Comparison of ENCODE assay signal across 11 cellular contexts in genomic region chrY:7310482-7311269, GRCh38.
DNase-seq lines count a peak whose midpoint lies in the region; ATAC-seq and TF ChIP-seq lines count a peak whose summit lies in the region.
"Had no signal": no experiment of that assay in that cellular context is flagged by ENCODE, and none has a peak within 500 bp of the region (broad histone marks: within the 10 kb centered on the region; RNA-seq: fewer than 3 reads in every experiment).

No MANE protein-coding gene starts in this region.

- H3K9me3 ChIP-seq in ascending aorta: no peaks in the 10 kb centered on the region

- no peaks in the 10 kb centered on the region for H3K27me3 ChIP-seq in ascending aorta
- H3K27me3 ChIP-seq: hepatocyte had no signal

- H3K4me1 ChIP-seq in ascending aorta: no peaks in the 10 kb centered on the region

- TF ChIP-seq CTCF in cardiac fibroblast (IDR thresholded peaks at IDR 0.05; ENCODE audit: low read depth, low read length) (no peak), ascending aorta (IDR thresholded peaks at IDR 0.05) (no peak)

- H3K4me3 Mint-ChIP-seq in T-helper 2 cell treated with Interferon-gamma antibody and Interleukin-4, amounts not matched to agents 5 μg/mL and 100 μg/mL, for 36 hours: peak overlapping the region; percentile 2

- H3K4me3 ChIP-seq in cardiac fibroblast (replicated peaks in 1 of 2; ENCODE audit: low read depth in 2 of 2, low read length in 2 of 2) (no peak overlapping the region), ascending aorta (no peak overlapping the region)
- H3K4me3 ChIP-seq: hepatocyte had no signal

- no peak overlapping the region for H3K27ac ChIP-seq in ascending aorta
- H3K27ac ChIP-seq: hepatocyte had no signal

- intact Hi-C loops in ascending aorta (cut with DNase I): no loop called here

- peaks cover 23% of the 10 kb centered on the region for H3K4me1 Mint-ChIP-seq in T-helper 2 cell treated with Interferon-gamma antibody and Interleukin-4, amounts not matched to agents 5 μg/mL and 100 μg/mL, for 36 hours (ENCODE audit: low read depth)

- H3K27ac Mint-ChIP-seq in T-helper 2 cell treated with Interferon-gamma antibody and Interleukin-4, amounts not matched to agents 5 μg/mL and 100 μg/mL, for 36 hours: peak overlapping the region; percentile 59

- H3K9me3 Mint-ChIP-seq in T-helper 2 cell treated with Interferon-gamma antibody and Interleukin-4, amounts not matched to agents 5 μg/mL and 100 μg/mL, for 36 hours: no peaks in the 10 kb centered on the region

- ATAC-seq in GM21423 (IDR thresholded peaks at IDR 0.05; ENCODE audit: unreplicated experiment): peak; percentile 67
- ATAC-seq in HG03439 (IDR thresholded peaks at IDR 0.05; ENCODE audit: unreplicated experiment): no peak

- no peaks in the 10 kb centered on the region for H3K36me3 ChIP-seq in ascending aorta

- H3K36me3 Mint-ChIP-seq in T-helper 2 cell treated with Interferon-gamma antibody and Interleukin-4, amounts not matched to agents 5 μg/mL and 100 μg/mL, for 36 hours (ENCODE audit: low read depth): peaks cover 47% of the 10 kb centered on the region

- no peaks in the 10 kb centered on the region for H3K27me3 Mint-ChIP-seq in T-helper 2 cell treated with Interferon-gamma antibody and Interleukin-4, amounts not matched to agents 5 μg/mL and 100 μg/mL, for 36 hours (ENCODE audit: low read depth)

- peak; percentile 66 for DNase-seq in T-helper 2 cell treated with Interferon-gamma antibody and Interleukin-4, amounts not matched to agents 5 μg/mL and 100 μg/mL, for 36 hours (ENCODE audit: low spot score)
- DNase-seq in cardiac fibroblast (ENCODE audit: low read depth in 2 of 2): peak; percentile 33 to 48
- peak; percentile 34 to 48 (median 47) for DNase-seq in stimulated activated CD4-positive, alpha-beta T cell treated with anti-CD3 and anti-CD28 coated beads, TNF-alpha, amount 100 ng/mL, for 24 hours (ENCODE audit: low read depth in 3 of 3)
- no peak for DNase-seq in ascending aorta (ENCODE audit: low spot score in 2 of 2)
- DNase-seq in NCI-H748 treated with DMSO at 0.1 percent for 48 hours (lab: John Stamatoyannopoulos, UW): no peak
- DNase-seq in NCI-H226: no peak
- DNase-seq: NCI-H2081 treated with DMSO at 0.1 percent for 48 hours, T-helper 9 cell had no signal

Comparison
In these comparisons a context has a peak if more than half of its experiments do, and no peak if none do; other contexts are left out.
1. DNase-seq: peak in T-helper 2 cell treated with Interferon-gamma antibody and Interleukin-4, amounts not matched to agents 5 μg/mL and 100 μg/mL, for 36 hours (single experiment), cardiac fibroblast (2 of 2) and stimulated activated CD4-positive, alpha-beta T cell treated with anti-CD3 and anti-CD28 coated beads, TNF-alpha, amount 100 ng/mL, for 24 hours (3 of 3); none in ascending aorta (0 of 2), NCI-H748 treated with DMSO at 0.1 percent for 48 hours (single experiment) and NCI-H226 (single experiment).